30 cellular contexts compared by ENCODE assay signal in genomic region chrX:20364238-20364637, GRCh38.
"Had no signal": no experiment of that assay in that cellular context is flagged by ENCODE, and none has a peak within 500 bp of the region (broad histone marks: within the 10 kb centered on the region; RNA-seq: fewer than 3 reads in every experiment).

No MANE protein-coding gene starts in this region.

- H3K27ac ChIP-seq: adrenal gland, brain microvascular endothelial cell, breast epithelium had no signal

- H3K4me1 ChIP-seq: adrenal gland, breast epithelium had no signal

- DNase-seq: activated B cell treated with CpG ODN at 0.5 μM for 24 hours; activated CD4-positive, alpha-beta memory T cell treated with anti-CD3 and anti-CD28 coated beads for 36 hours; activated CD4-positive, alpha-beta T cell treated with anti-CD3 and anti-CD28 coated beads for 4 hours; activated CD4-positive, alpha-beta T cell treated with anti-CD3 and anti-CD28 coated beads, Interleukin-2, amount 10 ng/mL, durations not matched to agents 24 days and 14 days; activated CD4-positive, alpha-beta T cell treated with anti-CD3 and anti-CD28 coated beads, Interleukin-2, amount 50 U/mL, for 1 hour; activated CD4-positive, alpha-beta T cell treated with anti-CD3 and anti-CD28 coated beads, Interleukin-2, amount 50 U/mL, for 4 hours; activated CD4-positive, CD25-positive, alpha-beta regulatory T cell treated with anti-CD3 and anti-CD28 coated beads, Interleukin-2, amount 50 U/mL, for 72 hours; activated CD8-positive, alpha-beta memory T cell treated with anti-CD3 and anti-CD28 coated beads, Interleukin-2, amount 50 U/mL, for 4 hours; activated CD8-positive, alpha-beta T cell treated with anti-CD3 and anti-CD28 coated beads for 36 hours; activated effector memory CD4-positive, alpha-beta T cell treated with anti-CD3 and anti-CD28 coated beads, Interleukin-2, amount 50 U/mL, for 16 hours; activated gamma-delta T cell treated with Interleukin-2 at 50 U/mL for 16 hours; activated naive CD4-positive, alpha-beta T cell; activated naive CD4-positive, alpha-beta T cell treated with anti-CD3 and anti-CD28 coated beads for 36 hours; activated naive CD4-positive, alpha-beta T cell treated with anti-CD3 and anti-CD28 coated beads, Interleukin-2, amount 50 U/mL, for 16 hours; activated naive CD8-positive, alpha-beta T cell treated with anti-CD3 and anti-CD28 coated beads for 36 hours; activated T-cell treated with anti-CD3 and anti-CD28 coated beads for 4 hours; activated T-cell treated with anti-CD3 and anti-CD28 coated beads, Interleukin-2, amount 50 U/mL, for 1 hour; activated T-cell treated with anti-CD3 and anti-CD28 coated beads, Interleukin-2, amount 50 U/mL, for 4 hours; adrenal gland; amniotic stem cell; aorta; body of pancreas; brain microvascular endothelial cell; central memory CD4-positive, alpha-beta T cell; T-cell; T-helper 17 cell; T1000 had no signal

- H3K4me3 ChIP-seq: adrenal gland, body of pancreas, breast epithelium had no signal

- H3K27me3 ChIP-seq: body of pancreas, brain microvascular endothelial cell had no signal

- ATAC-seq: activated CD8-positive, alpha-beta T cell treated with anti-CD3 and anti-CD28 coated beads for 36 hours; activated naive CD4-positive, alpha-beta T cell treated with anti-CD3 and anti-CD28 coated beads, Interleukin-2, amount 50 U/mL, for 72 hours; activated T-cell treated with anti-CD3 and anti-CD28 coated beads, Interleukin-2, amount 50 U/mL, for 4 hours; body of pancreas; T-cell; T-helper 17 cell had no signal

- H3K36me3 ChIP-seq: adrenal gland, brain microvascular endothelial cell, breast epithelium had no signal

- H3K9me3 ChIP-seq: adrenal gland, body of pancreas, breast epithelium had no signal

- FAIRE-seq: TTC549 had no signal
